8 cellular contexts compared by ENCODE assay signal in genomic region chr1:115679141-115679611, GRCh38. TPM values are rescaled to one million over a fixed set of nuclear protein-coding genes. Genes with fewer than 3 reads are reported as not detected.
A peak's percentile ranks its signal among the peaks of the same experiment; 100 is the strongest.
DNase-seq lines count a peak whose midpoint lies in the region; ATAC-seq and TF ChIP-seq lines count a peak whose summit lies in the region.

No MANE protein-coding gene starts in this region.

- TF ChIP-seq POLR2A in right lobe of liver (IDR thresholded peaks at IDR 0.05), result no peak

- no peak overlapping the region for H3K27ac ChIP-seq in right lobe of liver

- 80% methylated on average over 1 of the region's 8 CpGs for WGBS in right lobe of liver (ENCODE audit: insufficient coverage, low coverage, low lambda C conversion rate, missing lambda C conversion rate)

- intact Hi-C loops in mucosa of descending colon (cut with DNase I, micrococcal nuclease), result no loop called here
- intact Hi-C loops in right lobe of liver (cut with DNase I), result no loop called here

- TF ChIP-seq CTCF in mucosa of descending colon (IDR thresholded peaks at IDR 0.05) (no peak), right lobe of liver (IDR thresholded peaks at IDR 0.05) (no peak)

- H3K4me1 ChIP-seq in mucosa of descending colon (ENCODE audit: low read depth), result peaks cover 6% of the 10 kb centered on the region
- no peaks in the 10 kb centered on the region for H3K4me1 ChIP-seq in right lobe of liver

- H3K9me3 ChIP-seq in mucosa of descending colon (no peaks in the 10 kb centered on the region), right lobe of liver (no peaks in the 10 kb centered on the region)

- ATAC-seq in mucosa of descending colon (peak; percentile 47), right lobe of liver (no peak), HG03342 (IDR thresholded peaks at IDR 0.05; ENCODE audit: unreplicated experiment) (no peak), HG03095 (IDR thresholded peaks at IDR 0.05; ENCODE audit: unreplicated experiment) (no peak), GM18519 (IDR thresholded peaks at IDR 0.05; ENCODE audit: low FRiP score, unreplicated experiment) (no peak)

- H3K27me3 ChIP-seq in right lobe of liver, result no peaks in the 10 kb centered on the region

- DNase-seq in A172 (ENCODE audit: low spot score), result peak; percentile 72
- DNase-seq in HS-5 (ENCODE audit: low read depth), result peak; percentile 31
- peak; percentile 40 for DNase-seq in epidermal melanocyte (ENCODE audit: insufficient read length, low spot score)
- DNase-seq in mucosa of descending colon, result peak in 1 of 3 donors; percentile 33
- DNase-seq in right lobe of liver, result no peak

- H3K4me3 ChIP-seq in mucosa of descending colon (no peak overlapping the region), right lobe of liver (no peak overlapping the region)

- no peaks in the 10 kb centered on the region for H3K36me3 ChIP-seq in mucosa of descending colon (ENCODE audit: low read depth)
- peaks cover 0 to 5% (median 0%) of the 10 kb centered on the region in 4 donors for H3K36me3 ChIP-seq in right lobe of liver

RNA-seq across cellular contexts. Expression of gene VANGL1, which starts 37.4 kb away (rescaled TPM):
- 21.9 and 29.9 TPM in 2 replicates for total RNA-seq in A172 (2014; rRNA removed; shearing (Covaris generic))
- total RNA-seq in mucosa of descending colon (10 to 100 TPM; 15.6 to 21.7 (median 17.9) TPM), right lobe of liver (1 to 10 TPM; 3.3 to 5.1 (median 4.4) TPM)

Comparison
In these comparisons a context has a peak if more than half of its experiments do, and no peak if none do; other contexts are left out.
1. DNase-seq: peak in A172 (single experiment), HS-5 (single experiment) and epidermal melanocyte (single experiment); none in right lobe of liver (0 of 3).